Comparison of ENCODE assay signal across 9 cellular contexts in genomic region chr17:27530791-27531391, GRCh38.
A peak's percentile ranks its signal among the peaks of the same experiment; 100 is the strongest.
DNase-seq lines count a peak whose midpoint lies in the region; ATAC-seq and TF ChIP-seq lines count a peak whose summit lies in the region.
"Had no signal": no experiment of that assay in that cellular context is flagged by ENCODE, and none has a peak within 500 bp of the region (broad histone marks: within the 10 kb centered on the region; RNA-seq: fewer than 3 reads in every experiment).

No MANE protein-coding gene starts in this region.

- H3K27ac ChIP-seq in SK-N-MC (peak overlapping the region; percentile 88), heart right ventricle (peak overlapping the region in 1 of 10 donors; percentile 76), upper lobe of left lung (peak overlapping the region; percentile 68 to 88 (median 82)), A673 (ENCODE audit: low read depth, low read length, poor library complexity, severe bottlenecking) (no peak overlapping the region)

- intact Hi-C loops in heart right ventricle (cut with DNase I) (no loop called here), A673 (cut with micrococcal nuclease; ENCODE audit: unreplicated experiment) (no loop called here)

- ATAC-seq in heart right ventricle (peak in 6 of 8 donors; percentile 28 to 58 (median 40)), upper lobe of left lung (ENCODE audit: low FRiP score in 2 of 2) (peak; percentile 74 to 79), HG03520 (IDR thresholded peaks at IDR 0.05; ENCODE audit: unreplicated experiment) (no peak)

- peaks cover 3 to 76% (median 15%) of the 10 kb centered on the region in 9 donors for H3K4me1 ChIP-seq in heart right ventricle
- H3K4me1 ChIP-seq in upper lobe of left lung = peaks cover 60 to 89% (median 83%) of the 10 kb centered on the region in 4 donors
- H3K4me1 ChIP-seq in A673 (ENCODE audit: insufficient read depth, low read length, poor library complexity, severe bottlenecking) = peaks cover 45% of the 10 kb centered on the region

- H3K4me3 ChIP-seq in SK-N-MC (no peak overlapping the region), heart right ventricle (no peak overlapping the region), upper lobe of left lung (no peak overlapping the region), A673 (ENCODE audit: low read depth, low read length, poor library complexity, severe bottlenecking) (no peak overlapping the region)

- CTCF ChIA-PET in A673 (lab: Charles Lee) = no interaction called here

- POLR2A ChIA-PET in A673 (lab: Charles Lee; ENCODE audit: low non-redundant PET) = no interaction called here

- DNase-seq in NCI-H748 (lab: John Stamatoyannopoulos, UW; ENCODE audit: unreplicated experiment) (peak; percentile 33), NCI-H748 treated with DMSO at 0.1 percent for 48 hours (lab: John Stamatoyannopoulos, UW) (no peak), SK-N-MC (ENCODE audit: low read depth, low spot score) (no peak), heart right ventricle (no peak), upper lobe of left lung (peak in 1 of 2 donors; percentile 85), A673 (ENCODE audit: low spot score) (no peak)
- DNase-seq in stimulated activated CD8-positive, alpha-beta memory T cell treated with anti-CD3 and anti-CD28 coated beads, Interleukin-4, amount 100 ng/mL, for 48 hours = no peak
- DNase-seq: NCI-H146 had no signal

- BruUV-seq in A673 (replicated peaks; lab: Mats Ljungman, UMichigan) = no TSS peak

- no peak for TF ChIP-seq POLR2A in upper lobe of left lung (IDR thresholded peaks at IDR 0.05)

- H3K27me3 ChIP-seq in heart right ventricle (no peaks in the 10 kb centered on the region), upper lobe of left lung (no peaks in the 10 kb centered on the region), A673 (replicated peaks; ENCODE audit: insufficient read depth, low read depth, low read length, poor library complexity) (no peaks in the 10 kb centered on the region)

- no peaks in the 10 kb centered on the region for H3K36me3 ChIP-seq in SK-N-MC (ENCODE audit: insufficient read depth, low read length)
- no peaks in the 10 kb centered on the region for H3K36me3 ChIP-seq in heart right ventricle
- no peaks in the 10 kb centered on the region for H3K36me3 ChIP-seq in upper lobe of left lung
- no peaks in the 10 kb centered on the region for H3K36me3 ChIP-seq in A673 (ENCODE audit: insufficient read depth, low read length, poor library complexity, severe bottlenecking)

- peak; percentile 1 to 81 (median 62) for TF ChIP-seq EP300 in upper lobe of left lung (IDR thresholded peaks at IDR 0.05)

- 78 to 87% methylated on average over 12 of the region's 12 CpGs for WGBS in heart right ventricle, 2 donors
- 37 to 45% methylated on average over 12 of the region's 12 CpGs for WGBS in upper lobe of left lung, 2 donors

- TF ChIP-seq CTCF in heart right ventricle (IDR thresholded peaks at IDR 0.05) = no peak
- TF ChIP-seq CTCF in upper lobe of left lung (IDR thresholded peaks at IDR 0.05) = no peak
- TF ChIP-seq CTCF in A673 (conservative IDR thresholded peaks at IDR 0.05; ENCODE audit: low read depth, low read length) = no peak

- H3K9ac ChIP-seq in SK-N-MC (ENCODE audit: insufficient read length) = no peak overlapping the region

- H3K9me3 ChIP-seq in SK-N-MC (ENCODE audit: low read depth, low read length) (no peaks in the 10 kb centered on the region), heart right ventricle (no peaks in the 10 kb centered on the region), upper lobe of left lung (no peaks in the 10 kb centered on the region), A673 (ENCODE audit: low read depth, low read length, poor library complexity, severe bottlenecking) (no peaks in the 10 kb centered on the region)
